ENCODE assay signal across 14 cellular contexts in genomic region chr12:109635717-109636116, GRCh38.
DNase-seq lines count a peak whose midpoint lies in the region; ATAC-seq and TF ChIP-seq lines count a peak whose summit lies in the region.
"Had no signal": no experiment of that assay in that cellular context is flagged by ENCODE, and none has a peak within 500 bp of the region (broad histone marks: within the 10 kb centered on the region; RNA-seq: fewer than 3 reads in every experiment).

No MANE protein-coding gene starts in this region.

- H2BK12ac ChIP-seq in H9 (ENCODE audit: insufficient read length, low read depth, low read length) (no peak overlapping the region), neuronal stem cell (ENCODE audit: low read length) (peak overlapping the region; percentile 95)

- no peak overlapping the region for H2BK20ac ChIP-seq in H9 (ENCODE audit: low read depth, low read length, poor library complexity, severe bottlenecking)
- no peak overlapping the region for H2BK20ac ChIP-seq in IMR-90 (ENCODE audit: low read depth, low read length)

- no peak overlapping the region for H3K27ac ChIP-seq in H9 (ENCODE audit: insufficient read length, low read depth, low read length)
- no peak overlapping the region for H3K27ac ChIP-seq in IMR-90 (ENCODE audit: insufficient read depth, low read length)
- no peak overlapping the region for H3K27ac ChIP-seq in neuronal stem cell (replicated peaks; ENCODE audit: low read length)
- no peak overlapping the region for H3K27ac ChIP-seq in Karpas-422 (ENCODE audit: low read length)
- H3K27ac ChIP-seq: GM23248 had no signal

- H2BK120ac ChIP-seq in H9 (ENCODE audit: low read depth, low read length, poor library complexity, severe bottlenecking) (no peak overlapping the region), IMR-90 (ENCODE audit: low read depth, low read length) (no peak overlapping the region), neuronal stem cell (ENCODE audit: low read depth, low read length) (no peak overlapping the region)

- H4K8ac ChIP-seq in H9 (replicated peaks; ENCODE audit: insufficient read length, low read depth, low read length) (peak overlapping the region; percentile 52), IMR-90 (ENCODE audit: low read depth in 2 of 2, low read length in 2 of 2) (no peak overlapping the region), neuronal stem cell (ENCODE audit: low read depth, low read length) (peak overlapping the region; percentile 70)

- H3K79me1 ChIP-seq in H9 (ENCODE audit: insufficient read depth, low read depth, low read length, poor library complexity, severe bottlenecking) (no peaks in the 10 kb centered on the region), IMR-90 (ENCODE audit: low read depth in 1 of 2, low read length in 2 of 2) (no peaks in the 10 kb centered on the region), neuronal stem cell (ENCODE audit: low read depth, low read length) (no peaks in the 10 kb centered on the region)

- H3K79me2 ChIP-seq in H9 (ENCODE audit: insufficient read depth, low read length) (no peaks in the 10 kb centered on the region), Karpas-422 (ENCODE audit: low read length) (no peaks in the 10 kb centered on the region)

- H4K5ac ChIP-seq in H9 (ENCODE audit: insufficient read length, low read depth, low read length) (no peak overlapping the region), IMR-90 (ENCODE audit: low read depth, low read length) (no peak overlapping the region)

- in situ Hi-C loops in IMR-90 (cut with MboI; ENCODE audit: low sequenced_read_pairs), result no loop called here

- no TSS peak for BruUV-seq in IMR-90 (replicated peaks; lab: Mats Ljungman, UMichigan)

- H3K4me3 ChIP-seq in IMR-90 (ENCODE audit: insufficient read depth, low read depth, low read length) (no peak overlapping the region), neuronal stem cell (ENCODE audit: low read length in 2 of 2) (peak overlapping the region in 1 of 2 donors; percentile 66), Karpas-422 (ENCODE audit: low read length) (no peak overlapping the region)
- H3K4me3 ChIP-seq: GM12878, GM23248, HAP-1 had no signal

- WGBS in H9 (ENCODE audit: extremely low coverage, insufficient read length, low lambda C conversion rate), result no CpG with 5 or more reads among the region's 3 CpGs
- 59% methylated on average over 3 of the region's 3 CpGs; no CpG with 5 or more reads in 1 of the 2 experiments for WGBS in IMR-90 (ENCODE audit: extremely low coverage in 2 of 2, insufficient read length in 1 of 2), 2 experiments
- no CpG with 5 or more reads among the region's 3 CpGs for WGBS in neuronal stem cell (ENCODE audit: extremely low coverage in 2 of 2, insufficient read length in 2 of 2, insufficient replicate concordance in 1 of 2), 2 donors

- POLR2A ChIA-PET in IMR-90 (lab: Charles Lee; ENCODE audit: unreplicated experiment), result no interaction called here

- H3K56ac ChIP-seq in H9 (ENCODE audit: insufficient read length, low read depth, low read length), result peak overlapping the region; percentile 84
- no peak overlapping the region for H3K56ac ChIP-seq in IMR-90 (ENCODE audit: extremely low read depth, insufficient read depth, low read length)

- ATAC-seq in IMR-90 (ENCODE audit: low read depth) (no peak), GM18907 (IDR thresholded peaks at IDR 0.05; ENCODE audit: unreplicated experiment) (no peak)
- ATAC-seq: GM12878 had no signal

- H3K4me1 ChIP-seq in H9 (ENCODE audit: insufficient read depth, low read length) (no peaks in the 10 kb centered on the region; the same call in 1 of the 2 replicates), IMR-90 (ENCODE audit: control insufficient read depth, insufficient read depth, low read length) (no peaks in the 10 kb centered on the region), neuronal stem cell (ENCODE audit: control insufficient read depth in 2 of 2, insufficient read depth in 1 of 2, low read depth in 1 of 2, low read length in 2 of 2) (peaks cover 3 to 13% of the 10 kb centered on the region in 2 donors), Karpas-422 (ENCODE audit: low read length) (no peaks in the 10 kb centered on the region)
- H3K4me1 ChIP-seq: HAP-1 had no signal

- H3K4me2 ChIP-seq in H9 (ENCODE audit: insufficient read depth, insufficient read length, low read length), result no peak overlapping the region
- no peak overlapping the region for H3K4me2 ChIP-seq in IMR-90 (ENCODE audit: low read depth, low read length)
- H3K4me2 ChIP-seq in neuronal stem cell (ENCODE audit: insufficient read depth, low read length, poor library complexity, severe bottlenecking), result no peak overlapping the region
- H3K4me2 ChIP-seq in Karpas-422 (ENCODE audit: low read depth, low read length, poor library complexity, severe bottlenecking), result no peak overlapping the region

- no peaks in the 10 kb centered on the region for H3K9me1 ChIP-seq in IMR-90 (ENCODE audit: insufficient read depth, low read length)

- H3K27me3 Mint-ChIP-seq in H9 (ENCODE audit: low read depth), result peaks cover 2% of the 10 kb centered on the region; the same call in 1 of the 2 replicates

- no peaks in the 10 kb centered on the region for H3K23me2 ChIP-seq in H9 (ENCODE audit: insufficient read length, low read depth, low read length, poor library complexity, severe bottlenecking)

- no peaks in the 10 kb centered on the region for H3K9me3 ChIP-seq in H9 (ENCODE audit: control insufficient read depth, low read depth, low read length)
- H3K9me3 ChIP-seq in IMR-90 (ENCODE audit: control insufficient read depth, insufficient read depth, low read length), result no peaks in the 10 kb centered on the region
- H3K9me3 ChIP-seq in neuronal stem cell (replicated peaks in 1 of 2; ENCODE audit: control insufficient read depth in 2 of 2, insufficient read depth in 1 of 2, low read depth in 1 of 2, low read length in 2 of 2), result peaks cover 0 to 9% of the 10 kb centered on the region in 2 donors
- peaks cover 3% of the 10 kb centered on the region; the same call in 1 of the 2 replicates for H3K9me3 ChIP-seq in Karpas-422 (ENCODE audit: low read length)
- H3K9me3 ChIP-seq: HAP-1 had no signal

- H2BK15ac ChIP-seq in H9 (ENCODE audit: low read depth, low read length), result no peak overlapping the region
- no peak overlapping the region for H2BK15ac ChIP-seq in IMR-90 (ENCODE audit: low read depth, low read length)
- peak overlapping the region; percentile 79 for H2BK15ac ChIP-seq in neuronal stem cell (ENCODE audit: low read length)

- H2BK5ac ChIP-seq in H9 (ENCODE audit: insufficient read length, low read length) (no peak overlapping the region), IMR-90 (ENCODE audit: low read depth, low read length, poor library complexity, severe bottlenecking) (peak overlapping the region; percentile 65), neuronal stem cell (ENCODE audit: low read length) (no peak overlapping the region)

- peaks cover 4 to 14% of the 10 kb centered on the region in 2 experiments; a peak in 4 of 5 replicates for H3K9me3 Mint-ChIP-seq in H9

- H3K4me3 Mint-ChIP-seq in H9, result no peak overlapping the region
- H3K4me3 Mint-ChIP-seq: CD4-positive, alpha-beta memory T cell had no signal

- no peak overlapping the region for H2AFZ ChIP-seq in H9 (ENCODE audit: low read length)
- no peak overlapping the region for H2AFZ ChIP-seq in IMR-90 (replicated peaks; ENCODE audit: low read length, poor library complexity)
- H2AFZ ChIP-seq in neuronal stem cell (ENCODE audit: low read length), result no peak overlapping the region
- H2AFZ ChIP-seq in Karpas-422 (ENCODE audit: low read length), result no peak overlapping the region
- H2AFZ ChIP-seq: GM23248 had no signal

- CTCF ChIA-PET in IMR-90 (lab: Yijun Ruan, JAX), result no interaction called here

- intact Hi-C loops in IMR-90 (cut with micrococcal nuclease), result no loop called here

- no peaks in the 10 kb centered on the region for H3K36me3 ChIP-seq in IMR-90 (ENCODE audit: control insufficient read depth, insufficient read depth, low read length)
- peaks cover 0 to 1% of the 10 kb centered on the region in 2 donors for H3K36me3 ChIP-seq in neuronal stem cell (replicated peaks in 1 of 2; ENCODE audit: control insufficient read depth in 2 of 2, insufficient read depth in 2 of 2, low read length in 2 of 2)
- no peaks in the 10 kb centered on the region for H3K36me3 ChIP-seq in Karpas-422 (ENCODE audit: insufficient read depth, low read length)
- H3K36me3 ChIP-seq: HAP-1 had no signal

- peaks cover 4 to 5% of the 10 kb centered on the region in 2 experiments; a peak in 2 of 4 replicates for H3K4me1 Mint-ChIP-seq in H9
- H3K4me1 Mint-ChIP-seq: CD4-positive, alpha-beta memory T cell had no signal

- H3K27me3 ChIP-seq in H9 (ENCODE audit: insufficient read depth, low read length) (no peaks in the 10 kb centered on the region), IMR-90 (ENCODE audit: control insufficient read depth, insufficient read depth, low read length) (peaks cover 18% of the 10 kb centered on the region; the same call in 1 of the 2 replicates), neuronal stem cell (ENCODE audit: control insufficient read depth in 3 of 3, insufficient read depth in 3 of 3, low read depth in 1 of 3, low read length in 3 of 3) (peaks cover 0 to 12% (median 2%) of the 10 kb centered on the region in 3 experiments), Karpas-422 (ENCODE audit: low read length) (no peaks in the 10 kb centered on the region)

- H3K27ac Mint-ChIP-seq in H9, result no peak overlapping the region
- H3K27ac Mint-ChIP-seq: CD4-positive, alpha-beta memory T cell had no signal

- TF ChIP-seq POLR2A in IMR-90 (IDR thresholded peaks at IDR 0.05; ENCODE audit: low read depth, low read length), result no peak

- dilution Hi-C loops in IMR-90 (cut with HindIII; ENCODE audit: low sequenced_read_pairs, unreplicated experiment), result no loop called here

- H2AK5ac ChIP-seq in H9 (ENCODE audit: insufficient read length, low read length), result no peak overlapping the region
- H2AK5ac ChIP-seq in IMR-90 (ENCODE audit: low read depth, low read length), result no peak overlapping the region
- peak overlapping the region; percentile 94 for H2AK5ac ChIP-seq in neuronal stem cell (ENCODE audit: low read depth, low read length)

- H4K91ac ChIP-seq in H9 (ENCODE audit: insufficient read length, low read depth, low read length) (no peak overlapping the region), IMR-90 (ENCODE audit: insufficient read depth, low read depth, low read length) (no peak overlapping the region), neuronal stem cell (ENCODE audit: low read depth, low read length, poor library complexity) (no peak overlapping the region)

- H3K36me3 Mint-ChIP-seq in H9 (ENCODE audit: insufficient read depth in 1 of 3, low read depth in 3 of 3), result peaks cover 0 to 10% (median 0%) of the 10 kb centered on the region in 3 experiments; a peak in 2 of 7 replicates
- H3K36me3 Mint-ChIP-seq: CD4-positive, alpha-beta memory T cell had no signal

- H4K20me1 ChIP-seq in H9 (ENCODE audit: control insufficient read depth, insufficient read depth, insufficient read length) (peaks cover 2% of the 10 kb centered on the region), IMR-90 (ENCODE audit: insufficient read depth, low read length) (no peaks in the 10 kb centered on the region), Karpas-422 (ENCODE audit: insufficient read depth, low read depth, low read length) (no peaks in the 10 kb centered on the region)

- H3T11ph ChIP-seq in H9 (ENCODE audit: low read length), result no peak overlapping the region

- no peaks in the 10 kb centered on the region for H3K9me2 ChIP-seq in Karpas-422 (replicated peaks; ENCODE audit: insufficient read depth, low read length)

- H3K18ac ChIP-seq in H9 (ENCODE audit: insufficient read length, low read depth, low read length) (no peak overlapping the region), IMR-90 (ENCODE audit: low read depth, low read length) (no peak overlapping the region), neuronal stem cell (ENCODE audit: low read length) (peak overlapping the region; percentile 78)

- DNase-seq in H9 (no peak), IMR-90 (no peak), neuronal stem cell (ENCODE audit: low spot score) (no peak), Karpas-422 (no peak), NCI-H510A treated with DMSO at 0.1 percent for 48 hours (lab: John Stamatoyannopoulos, UW) (no peak)
- DNase-seq: C1 segment of cervical spinal cord; CD4-positive, alpha-beta memory T cell; COR-L47; DMS153; DND-41; GM23248 had no signal

- H3K9ac ChIP-seq in H9 (ENCODE audit: extremely low read depth, insufficient read length, low read length) (no peak overlapping the region), IMR-90 (ENCODE audit: low read depth, low read length) (no peak overlapping the region), neuronal stem cell (ENCODE audit: low read depth, low read length, poor library complexity) (no peak overlapping the region), Karpas-422 (ENCODE audit: low read length) (no peak overlapping the region)
- H3K9ac ChIP-seq: GM23248 had no signal

- H3K23ac ChIP-seq in H9 (ENCODE audit: insufficient read length, low read depth, low read length), result no peak overlapping the region
- no peak overlapping the region for H3K23ac ChIP-seq in IMR-90 (ENCODE audit: low read depth, low read length)
- peak overlapping the region; percentile 99 for H3K23ac ChIP-seq in neuronal stem cell (ENCODE audit: low read depth, low read length, poor library complexity)

- TF ChIP-seq RAD21 in IMR-90 (IDR thresholded peaks at IDR 0.05; ENCODE audit: low read length), result no peak

- H3K4ac ChIP-seq in H9 (ENCODE audit: low read depth, low read length) (no peak overlapping the region), IMR-90 (ENCODE audit: low read depth, low read length) (no peak overlapping the region), neuronal stem cell (ENCODE audit: low read length) (no peak overlapping the region)

- no peak overlapping the region for H2AK9ac ChIP-seq in IMR-90 (replicated peaks; ENCODE audit: low read depth, low read length, poor library complexity)

- TF ChIP-seq CTCF in H9 (conservative IDR thresholded peaks at IDR 0.05), result no peak
- no peak for TF ChIP-seq CTCF in IMR-90 (conservative IDR thresholded peaks at IDR 0.05; ENCODE audit: low read depth, low read length)

- no peak overlapping the region for H3K14ac ChIP-seq in H9 (ENCODE audit: insufficient read depth, low read length)
- no peak overlapping the region for H3K14ac ChIP-seq in IMR-90 (replicated peaks; ENCODE audit: low read depth, low read length)
- peak overlapping the region; percentile 65 for H3K14ac ChIP-seq in neuronal stem cell (ENCODE audit: low read length)

Comparison
In these comparisons a context has a peak if more than half of its experiments do, and no peak if none do; other contexts are left out.
1. H4K8ac ChIP-seq: peak in H9 (single experiment) and neuronal stem cell (single experiment); none in IMR-90 (0 of 2).